ENCODE assay signal across 2 cellular contexts in the genomic region with DNA sequence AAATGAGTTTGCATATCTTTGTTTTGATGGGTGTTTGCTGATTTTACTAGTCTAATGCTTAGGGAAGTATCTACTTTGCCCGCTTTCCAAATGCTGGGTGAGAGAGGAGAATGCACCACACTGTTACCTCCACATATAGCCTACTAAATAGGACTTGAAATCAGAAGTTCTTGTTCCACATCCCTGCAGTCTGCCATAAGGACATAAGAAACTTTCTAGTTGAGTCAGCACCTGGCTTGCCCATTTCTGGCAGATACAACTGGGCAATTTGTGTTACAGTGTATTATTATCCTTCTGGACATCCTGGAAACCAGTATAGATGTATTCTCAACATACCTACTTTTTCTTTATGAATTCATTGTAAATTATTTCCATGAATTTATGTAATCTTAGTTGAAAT.
TF ChIP-seq lines count a peak whose summit lies in the region.

No MANE protein-coding gene starts in this region.

TF ChIP-seq in A549, 52 proteins besides CTCF, POLR2A, EP300 and RAD21:
- peak; percentile 46 for TF ChIP-seq MAFK (IDR thresholded peaks at IDR 0.05; ENCODE audit: partially characterized antibody)
- TF ChIP-seq, protein P1, sequence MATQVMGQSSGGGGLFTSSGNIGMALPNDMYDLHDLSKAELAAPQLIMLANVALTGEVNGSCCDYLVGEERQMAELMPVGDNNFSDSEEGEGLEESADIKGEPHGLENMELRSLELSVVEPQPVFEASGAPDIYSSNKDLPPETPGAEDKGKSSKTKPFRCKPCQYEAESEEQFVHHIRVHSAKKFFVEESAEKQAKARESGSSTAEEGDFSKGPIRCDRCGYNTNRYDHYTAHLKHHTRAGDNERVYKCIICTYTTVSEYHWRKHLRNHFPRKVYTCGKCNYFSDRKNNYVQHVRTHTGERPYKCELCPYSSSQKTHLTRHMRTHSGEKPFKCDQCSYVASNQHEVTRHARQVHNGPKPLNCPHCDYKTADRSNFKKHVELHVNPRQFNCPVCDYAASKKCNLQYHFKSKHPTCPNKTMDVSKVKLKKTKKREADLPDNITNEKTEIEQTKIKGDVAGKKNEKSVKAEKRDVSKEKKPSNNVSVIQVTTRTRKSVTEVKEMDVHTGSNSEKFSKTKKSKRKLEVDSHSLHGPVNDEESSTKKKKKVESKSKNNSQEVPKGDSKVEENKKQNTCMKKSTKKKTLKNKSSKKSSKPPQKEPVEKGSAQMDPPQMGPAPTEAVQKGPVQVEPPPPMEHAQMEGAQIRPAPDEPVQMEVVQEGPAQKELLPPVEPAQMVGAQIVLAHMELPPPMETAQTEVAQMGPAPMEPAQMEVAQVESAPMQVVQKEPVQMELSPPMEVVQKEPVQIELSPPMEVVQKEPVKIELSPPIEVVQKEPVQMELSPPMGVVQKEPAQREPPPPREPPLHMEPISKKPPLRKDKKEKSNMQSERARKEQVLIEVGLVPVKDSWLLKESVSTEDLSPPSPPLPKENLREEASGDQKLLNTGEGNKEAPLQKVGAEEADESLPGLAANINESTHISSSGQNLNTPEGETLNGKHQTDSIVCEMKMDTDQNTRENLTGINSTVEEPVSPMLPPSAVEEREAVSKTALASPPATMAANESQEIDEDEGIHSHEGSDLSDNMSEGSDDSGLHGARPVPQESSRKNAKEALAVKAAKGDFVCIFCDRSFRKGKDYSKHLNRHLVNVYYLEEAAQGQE (IDR thresholded peaks at IDR 0.05), result no peak
- peak; percentile 21 to 24; a peak in 1 of 5 replicates for TF ChIP-seq JUN (IDR thresholded peaks at IDR 0.05)

TF ChIP-seq in GM23338, 12 proteins besides CTCF, POLR2A, EP300 and RAD21:
- TF ChIP-seq STAT1 (IDR thresholded peaks at IDR 0.05; ENCODE audit: unreplicated experiment), result no peak
- no peak for TF ChIP-seq POLR2AphosphoS5 (IDR thresholded peaks at IDR 0.05; ENCODE audit: low read depth)
- TF ChIP-seq, protein P2, sequence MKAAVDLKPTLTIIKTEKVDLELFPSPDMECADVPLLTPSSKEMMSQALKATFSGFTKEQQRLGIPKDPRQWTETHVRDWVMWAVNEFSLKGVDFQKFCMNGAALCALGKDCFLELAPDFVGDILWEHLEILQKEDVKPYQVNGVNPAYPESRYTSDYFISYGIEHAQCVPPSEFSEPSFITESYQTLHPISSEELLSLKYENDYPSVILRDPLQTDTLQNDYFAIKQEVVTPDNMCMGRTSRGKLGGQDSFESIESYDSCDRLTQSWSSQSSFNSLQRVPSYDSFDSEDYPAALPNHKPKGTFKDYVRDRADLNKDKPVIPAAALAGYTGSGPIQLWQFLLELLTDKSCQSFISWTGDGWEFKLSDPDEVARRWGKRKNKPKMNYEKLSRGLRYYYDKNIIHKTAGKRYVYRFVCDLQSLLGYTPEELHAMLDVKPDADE (IDR thresholded peaks at IDR 0.05), result no peak
- no peak for TF ChIP-seq NANOG (IDR thresholded peaks at IDR 0.05; ENCODE audit: borderline replicate concordance)
- TF ChIP-seq JUNB (IDR thresholded peaks at IDR 0.05; ENCODE audit: unreplicated experiment), result no peak
- TF ChIP-seq, protein P3, sequence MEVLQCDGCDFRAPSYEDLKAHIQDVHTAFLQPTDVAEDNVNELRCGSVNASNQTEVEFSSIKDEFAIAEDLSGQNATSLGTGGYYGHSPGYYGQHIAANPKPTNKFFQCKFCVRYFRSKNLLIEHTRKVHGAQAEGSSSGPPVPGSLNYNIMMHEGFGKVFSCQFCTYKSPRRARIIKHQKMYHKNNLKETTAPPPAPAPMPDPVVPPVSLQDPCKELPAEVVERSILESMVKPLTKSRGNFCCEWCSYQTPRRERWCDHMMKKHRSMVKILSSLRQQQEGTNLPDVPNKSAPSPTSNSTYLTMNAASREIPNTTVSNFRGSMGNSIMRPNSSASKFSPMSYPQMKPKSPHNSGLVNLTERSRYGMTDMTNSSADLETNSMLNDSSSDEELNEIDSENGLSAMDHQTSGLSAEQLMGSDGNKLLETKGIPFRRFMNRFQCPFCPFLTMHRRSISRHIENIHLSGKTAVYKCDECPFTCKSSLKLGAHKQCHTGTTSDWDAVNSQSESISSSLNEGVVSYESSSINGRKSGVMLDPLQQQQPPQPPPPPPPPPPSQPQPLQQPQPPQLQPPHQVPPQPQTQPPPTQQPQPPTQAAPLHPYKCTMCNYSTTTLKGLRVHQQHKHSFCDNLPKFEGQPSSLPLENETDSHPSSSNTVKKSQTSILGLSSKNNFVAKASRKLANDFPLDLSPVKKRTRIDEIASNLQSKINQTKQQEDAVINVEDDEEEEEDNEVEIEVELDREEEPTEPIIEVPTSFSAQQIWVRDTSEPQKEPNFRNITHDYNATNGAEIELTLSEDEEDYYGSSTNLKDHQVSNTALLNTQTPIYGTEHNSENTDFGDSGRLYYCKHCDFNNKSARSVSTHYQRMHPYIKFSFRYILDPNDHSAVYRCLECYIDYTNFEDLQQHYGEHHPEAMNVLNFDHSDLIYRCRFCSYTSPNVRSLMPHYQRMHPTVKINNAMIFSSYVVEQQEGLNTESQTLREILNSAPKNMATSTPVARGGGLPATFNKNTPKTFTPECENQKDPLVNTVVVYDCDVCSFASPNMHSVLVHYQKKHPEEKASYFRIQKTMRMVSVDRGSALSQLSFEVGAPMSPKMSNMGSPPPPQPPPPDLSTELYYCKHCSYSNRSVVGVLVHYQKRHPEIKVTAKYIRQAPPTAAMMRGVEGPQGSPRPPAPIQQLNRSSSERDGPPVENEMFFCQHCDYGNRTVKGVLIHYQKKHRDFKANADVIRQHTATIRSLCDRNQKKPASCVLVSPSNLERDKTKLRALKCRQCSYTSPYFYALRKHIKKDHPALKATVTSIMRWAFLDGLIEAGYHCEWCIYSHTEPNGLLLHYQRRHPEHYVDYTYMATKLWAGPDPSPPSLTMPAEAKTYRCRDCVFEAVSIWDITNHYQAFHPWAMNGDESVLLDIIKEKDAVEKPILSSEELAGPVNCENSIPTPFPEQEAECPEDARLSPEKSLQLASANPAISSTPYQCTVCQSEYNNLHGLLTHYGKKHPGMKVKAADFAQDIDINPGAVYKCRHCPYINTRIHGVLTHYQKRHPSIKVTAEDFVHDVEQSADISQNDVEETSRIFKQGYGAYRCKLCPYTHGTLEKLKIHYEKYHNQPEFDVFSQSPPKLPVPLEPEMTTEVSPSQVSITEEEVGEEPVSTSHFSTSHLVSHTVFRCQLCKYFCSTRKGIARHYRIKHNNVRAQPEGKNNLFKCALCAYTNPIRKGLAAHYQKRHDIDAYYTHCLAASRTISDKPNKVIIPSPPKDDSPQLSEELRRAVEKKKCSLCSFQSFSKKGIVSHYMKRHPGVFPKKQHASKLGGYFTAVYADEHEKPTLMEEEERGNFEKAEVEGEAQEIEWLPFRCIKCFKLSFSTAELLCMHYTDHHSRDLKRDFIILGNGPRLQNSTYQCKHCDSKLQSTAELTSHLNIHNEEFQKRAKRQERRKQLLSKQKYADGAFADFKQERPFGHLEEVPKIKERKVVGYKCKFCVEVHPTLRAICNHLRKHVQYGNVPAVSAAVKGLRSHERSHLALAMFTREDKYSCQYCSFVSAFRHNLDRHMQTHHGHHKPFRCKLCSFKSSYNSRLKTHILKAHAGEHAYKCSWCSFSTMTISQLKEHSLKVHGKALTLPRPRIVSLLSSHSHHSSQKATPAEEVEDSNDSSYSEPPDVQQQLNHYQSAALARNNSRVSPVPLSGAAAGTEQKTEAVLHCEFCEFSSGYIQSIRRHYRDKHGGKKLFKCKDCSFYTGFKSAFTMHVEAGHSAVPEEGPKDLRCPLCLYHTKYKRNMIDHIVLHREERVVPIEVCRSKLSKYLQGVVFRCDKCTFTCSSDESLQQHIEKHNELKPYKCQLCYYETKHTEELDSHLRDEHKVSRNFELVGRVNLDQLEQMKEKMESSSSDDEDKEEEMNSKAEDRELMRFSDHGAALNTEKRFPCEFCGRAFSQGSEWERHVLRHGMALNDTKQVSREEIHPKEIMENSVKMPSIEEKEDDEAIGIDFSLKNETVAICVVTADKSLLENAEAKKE (CRISPR knock-in tag; IDR thresholded peaks at IDR 0.05), result no peak
- TF ChIP-seq ZNF114 (CRISPR knock-in tag; IDR thresholded peaks at IDR 0.05), result no peak
- TF ChIP-seq EZH2 (IDR thresholded peaks at IDR 0.05; ENCODE audit: low read depth, unreplicated experiment), result no peak
- no peak for TF ChIP-seq ZNF331 (CRISPR knock-in tag; IDR thresholded peaks at IDR 0.05; ENCODE audit: low read depth)
- TF ChIP-seq, protein P1 (IDR thresholded peaks at IDR 0.05; ENCODE audit: unreplicated experiment), result no peak
- TF ChIP-seq CREB1 (CRISPR knock-in tag; IDR thresholded peaks at IDR 0.05; ENCODE audit: low read depth), result no peak
- TF ChIP-seq EZH2phosphoT487 (IDR thresholded peaks at IDR 0.05; ENCODE audit: unreplicated experiment), result no peak
